In the genomic region with DNA sequence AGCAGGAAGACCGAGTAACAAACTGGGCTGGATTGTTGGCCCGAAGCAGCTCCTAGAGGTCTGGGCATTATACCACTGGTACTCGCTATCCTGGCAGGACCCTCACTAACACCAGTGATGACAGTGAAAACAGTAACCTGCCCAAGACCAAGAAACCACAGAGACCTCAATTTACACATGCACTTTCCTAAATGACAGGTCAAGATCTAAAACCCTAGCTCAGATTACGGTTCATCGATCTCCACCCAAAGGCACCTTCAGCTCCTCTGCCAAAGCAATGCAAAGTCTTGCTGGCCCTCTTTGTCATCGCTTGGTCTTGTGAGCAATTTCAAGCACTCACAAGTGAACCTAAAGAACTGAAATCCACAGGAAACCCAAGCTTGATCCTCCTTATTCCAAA, we compare ENCODE assay signal across 9 cellular contexts. TPM values are rescaled to one million over a fixed set of nuclear protein-coding genes. Genes with fewer than 3 reads are reported as not detected.
DNase-seq lines count a peak whose midpoint lies in the region; ATAC-seq and TF ChIP-seq lines count a peak whose summit lies in the region.
"Had no signal": no experiment of that assay in that cellular context is flagged by ENCODE, and none has a peak within 500 bp of the region (broad histone marks: within the 10 kb centered on the region; RNA-seq: fewer than 3 reads in every experiment).

No MANE protein-coding gene starts in this region.

- TF ChIP-seq CTCF in BE2C (IDR thresholded peaks at IDR 0.05; ENCODE audit: low read depth, low read length) (no peak), LNCaP clone FGC (IDR thresholded peaks at IDR 0.05; ENCODE audit: control insufficient read depth, extremely low read depth, insufficient read depth) (no peak), coronary artery (IDR thresholded peaks at IDR 0.05) (no peak)

- H3K4me1 ChIP-seq in BE2C = peaks cover 3% of the 10 kb centered on the region

- peak overlapping the region; percentile 55 to 100 for H3K27ac ChIP-seq in coronary artery

- DNase-seq in BE2C = no peak
- DNase-seq in LNCaP clone FGC (ENCODE audit: low read depth) = no peak
- no peak for DNase-seq in coronary artery (ENCODE audit: low spot score)
- DNase-seq in naive thymus-derived CD8-positive, alpha-beta T cell = no peak
- DNase-seq: midbrain had no signal

- H3K4me3 ChIP-seq in BE2C (ENCODE audit: low read depth, low read length) (peak overlapping the region; percentile 85), LNCaP clone FGC (ENCODE audit: low read depth, low read length) (peak overlapping the region; percentile 84), coronary artery (peak overlapping the region; percentile 99)

- peak overlapping the region; percentile 87 to 98 (median 94) for H3K4me3 Mint-ChIP-seq in naive thymus-derived CD8-positive, alpha-beta T cell

- H3K36me3 Mint-ChIP-seq in naive thymus-derived CD8-positive, alpha-beta T cell = peaks cover 6 to 51% (median 7%) of the 10 kb centered on the region in 3 donors

- H3K9me3 ChIP-seq in BE2C = no peaks in the 10 kb centered on the region

- H3K36me3 ChIP-seq in BE2C = peaks cover 28% of the 10 kb centered on the region

- no peaks in the 10 kb centered on the region for H3K27me3 ChIP-seq in BE2C

- POLR2A ChIA-PET in naive thymus-derived CD8-positive, alpha-beta T cell (lab: Charles Lee) = interaction anchor here (1.0 to 2.1 kb wide), 4 partner anchors 10 to 93 kb away, joined by 3 to 5 read pairs (median 4); a partner anchor contains a TSS

- peak overlapping the region; percentile 81 to 96 (median 94) for H3K27ac Mint-ChIP-seq in naive thymus-derived CD8-positive, alpha-beta T cell

- H3K9me3 Mint-ChIP-seq in naive thymus-derived CD8-positive, alpha-beta T cell = no peaks in the 10 kb centered on the region

- H3K27me3 Mint-ChIP-seq in naive thymus-derived CD8-positive, alpha-beta T cell = no peaks in the 10 kb centered on the region

- peaks cover 32 to 56% (median 50%) of the 10 kb centered on the region in 4 donors for H3K4me1 Mint-ChIP-seq in naive thymus-derived CD8-positive, alpha-beta T cell

- no peak for ATAC-seq in naive thymus-derived CD8-positive, alpha-beta T cell
- no peak for ATAC-seq in HG03097 (IDR thresholded peaks at IDR 0.05; ENCODE audit: low FRiP score, unreplicated experiment)
- no peak for ATAC-seq in HG02588 (IDR thresholded peaks at IDR 0.05; ENCODE audit: unreplicated experiment)
- ATAC-seq in esophagus mucosa = no peak
- ATAC-seq in GM18520 (IDR thresholded peaks at IDR 0.05; ENCODE audit: unreplicated experiment) = no peak

RNA-seq across cellular contexts. Expression of a gene that starts 1.5 kb away (rescaled TPM):
- 82.6 TPM for polyA plus RNA-seq in BE2C (2012; ENCODE audit: insufficient read depth, insufficient read length, low read depth)
- 10 to 100 TPM; 58.2 to 64.2 TPM for total RNA-seq in naive thymus-derived CD8-positive, alpha-beta T cell
- 10 to 100 TPM; 11.8 to 17.8 (median 16.5) TPM for polyA plus RNA-seq in naive thymus-derived CD8-positive, alpha-beta T cell
- total RNA-seq in esophagus mucosa = 15.1 TPM

RNA-seq across cellular contexts. Expression of a gene that starts 27.3 kb away (rescaled TPM):
- polyA plus RNA-seq in BE2C (2012; ENCODE audit: insufficient read depth, insufficient read length, low read depth) = 30.8 TPM
- 10 to 100 TPM; 36.1 to 41.3 TPM for total RNA-seq in naive thymus-derived CD8-positive, alpha-beta T cell
- 1 to 10 TPM; 6.3 to 7.4 (median 6.4) TPM for polyA plus RNA-seq in naive thymus-derived CD8-positive, alpha-beta T cell
- total RNA-seq in esophagus mucosa = 10.9 TPM

RNA-seq across cellular contexts. Expression of a gene that starts 45.3 kb away (rescaled TPM):
- polyA plus RNA-seq in BE2C (2012; ENCODE audit: insufficient read depth, insufficient read length, low read depth) = 471 TPM
- 10 to 100 TPM; 94.1 to 96.4 TPM for total RNA-seq in naive thymus-derived CD8-positive, alpha-beta T cell
- polyA plus RNA-seq in naive thymus-derived CD8-positive, alpha-beta T cell = 100 to 1,000 TPM; 338 to 361 (median 349) TPM
- total RNA-seq in esophagus mucosa = 179 TPM

RNA-seq across cellular contexts. Expression of a gene that starts 49.7 kb away (rescaled TPM):
- polyA plus RNA-seq in BE2C (2012; ENCODE audit: insufficient read depth, insufficient read length, low read depth) = 232 TPM
- not detected for total RNA-seq in naive thymus-derived CD8-positive, alpha-beta T cell
- under 1 TPM in 1 of 3 donors, not detected in 2; 0.08 TPM for polyA plus RNA-seq in naive thymus-derived CD8-positive, alpha-beta T cell
- total RNA-seq in esophagus mucosa = 18.0 TPM

RNA-seq across cellular contexts. Expression of a gene that starts 55.7 kb away (rescaled TPM):
- polyA plus RNA-seq in BE2C (2012; ENCODE audit: insufficient read depth, insufficient read length, low read depth) = 917 TPM
- 1,000 to 10,000 TPM; 1,755 to 1,793 TPM for total RNA-seq in naive thymus-derived CD8-positive, alpha-beta T cell
- 1,000 to 10,000 TPM; 1,506 to 1,897 (median 1,688) TPM for polyA plus RNA-seq in naive thymus-derived CD8-positive, alpha-beta T cell
- total RNA-seq in esophagus mucosa = 1,222 TPM
